8 cellular contexts compared by ENCODE assay signal in the genomic region with DNA sequence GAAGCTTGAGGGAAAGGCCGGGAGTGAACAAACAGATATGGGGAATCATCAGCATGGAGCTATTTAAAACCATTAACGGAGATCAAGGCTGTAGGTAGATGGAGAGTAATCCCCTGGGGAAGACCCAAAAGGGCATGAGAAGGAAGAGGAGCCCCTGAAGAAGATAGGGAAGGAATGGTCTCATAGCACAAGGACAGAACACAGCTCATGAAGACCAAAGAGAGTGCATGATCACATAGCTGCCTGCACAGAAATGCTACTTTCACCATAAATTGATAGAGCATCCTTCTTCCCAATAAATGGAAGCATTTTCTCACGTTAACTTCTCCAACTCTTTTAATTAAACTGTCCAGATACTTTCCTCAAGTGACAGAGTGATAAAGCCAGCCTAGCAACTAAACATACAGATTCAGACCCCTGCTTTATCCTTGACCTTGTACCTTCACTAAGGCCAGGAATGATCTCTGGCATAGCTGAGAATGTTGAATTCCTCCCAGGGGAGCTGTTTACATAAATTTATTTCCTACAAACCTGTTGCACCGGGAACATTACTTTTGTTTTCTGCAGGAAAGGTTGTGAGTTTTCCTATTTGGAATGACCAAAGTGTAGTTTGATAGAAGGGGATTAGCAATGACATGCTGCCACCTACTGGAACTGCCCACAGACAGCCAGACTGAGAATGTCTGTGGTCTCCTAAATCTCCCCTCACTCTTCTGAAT.
A peak's percentile ranks its signal among the peaks of the same experiment; 100 is the strongest.
DNase-seq lines count a peak whose midpoint lies in the region; ATAC-seq and TF ChIP-seq lines count a peak whose summit lies in the region.

No MANE protein-coding gene starts in this region.

- no peaks in the 10 kb centered on the region for H3K27me3 ChIP-seq in hepatocyte
- H3K27me3 ChIP-seq in testis, result no peaks in the 10 kb centered on the region

- no peaks in the 10 kb centered on the region for H4K20me1 ChIP-seq in hepatocyte (ENCODE audit: insufficient read depth, poor library complexity, severe bottlenecking)

- H3K4me3 ChIP-seq in WI38 (ENCODE audit: low read depth, low read length), result no peak overlapping the region
- H3K4me3 ChIP-seq in hepatocyte, result no peak overlapping the region
- H3K4me3 ChIP-seq in testis, result no peak overlapping the region

- H3K9me2 ChIP-seq in hepatocyte (replicated peaks; ENCODE audit: insufficient read depth), result no peaks in the 10 kb centered on the region

- TF ChIP-seq CTCF in WI38 (IDR thresholded peaks at IDR 0.05; ENCODE audit: low read depth, low read length), result peak; percentile 64
- peak; percentile 76 for TF ChIP-seq CTCF in hepatocyte (IDR thresholded peaks at IDR 0.05; ENCODE audit: poor library complexity)
- peak; percentile 61 to 68 (median 65) for TF ChIP-seq CTCF in testis (IDR thresholded peaks at IDR 0.05)

- intact Hi-C loops in testis (cut with DNase I; ENCODE audit: low total_unique reads), result no loop called here

- H3K9me3 ChIP-seq in hepatocyte (ENCODE audit: low read depth) (no peaks in the 10 kb centered on the region), testis (no peaks in the 10 kb centered on the region)

- H3K4me2 ChIP-seq in hepatocyte, result no peak overlapping the region

- H3K79me2 ChIP-seq in hepatocyte, result no peaks in the 10 kb centered on the region

- no peak overlapping the region for H2AFZ ChIP-seq in hepatocyte

- no peak for ATAC-seq in GM21825 (IDR thresholded peaks at IDR 0.05; ENCODE audit: unreplicated experiment)
- ATAC-seq in GM21423 (IDR thresholded peaks at IDR 0.05; ENCODE audit: unreplicated experiment), result no peak

- H3K4me1 ChIP-seq in hepatocyte (ENCODE audit: insufficient read depth), result no peaks in the 10 kb centered on the region
- H3K4me1 ChIP-seq in testis, result no peaks in the 10 kb centered on the region

- no peak for TF ChIP-seq POLR2A in testis (IDR thresholded peaks at IDR 0.05)

- peak; percentile 43 for DNase-seq in Daoy (ENCODE audit: low read depth)
- peak; percentile 39 for DNase-seq in LoVo (ENCODE audit: low spot score)
- DNase-seq in hepatocyte (ENCODE audit: low spot score), result peak; percentile 48
- DNase-seq in testis, result peak; percentile 64
- no peak for DNase-seq in activated CD4-positive, alpha-beta T cell treated with anti-CD3 and anti-CD28 coated beads, Interleukin-2, amount 50 U/mL, for 1 hour

- no peak overlapping the region for H3K27ac ChIP-seq in hepatocyte
- no peak overlapping the region for H3K27ac ChIP-seq in testis

- WGBS in hepatocyte (ENCODE audit: low lambda C conversion rate, missing lambda C conversion rate), result 68% methylated on average over 4 of the region's 4 CpGs
- 47 to 53% methylated on average over 4 of the region's 4 CpGs for WGBS in testis, 2 donors

- H3K36me3 ChIP-seq in hepatocyte (replicated peaks; ENCODE audit: insufficient read depth, low read depth) (no peaks in the 10 kb centered on the region), testis (ENCODE audit: low read depth, missing control alignments) (no peaks in the 10 kb centered on the region)
